Comparison of ENCODE assay signal across 2 cellular contexts in genomic region chr15:67246606-67247005, GRCh38.
A peak's percentile ranks its signal among the peaks of the same experiment; 100 is the strongest.
TF ChIP-seq lines count a peak whose summit lies in the region.

No MANE protein-coding gene starts in this region.

TF ChIP-seq in IMR-90, 13 proteins besides CTCF, POLR2A, EP300 and RAD21:
- peak; percentile 5; the same call in 1 of the 2 replicates for TF ChIP-seq MAFK (IDR thresholded peaks at IDR 0.05; ENCODE audit: low read depth, low read length)

TF ChIP-seq in H1, 55 proteins besides CTCF, POLR2A, EP300 and RAD21:
- TF ChIP-seq SP1 (IDR thresholded peaks at IDR 0.05; ENCODE audit: low read depth, low read length) = 0 out of 2 replicates have a peak, but pooled peaks have one; percentile 28
